In genomic region chr11:73464347-73464746, GRCh38 we compare ENCODE assay signal across 22 cellular contexts.
A peak's percentile ranks its signal among the peaks of the same experiment; 100 is the strongest.
DNase-seq lines count a peak whose midpoint lies in the region; ATAC-seq and TF ChIP-seq lines count a peak whose summit lies in the region.
"Had no signal": no experiment of that assay in that cellular context is flagged by ENCODE, and none has a peak within 500 bp of the region (broad histone marks: within the 10 kb centered on the region; RNA-seq: fewer than 3 reads in every experiment).

No MANE protein-coding gene starts in this region.

- H3K4me3 ChIP-seq in thyroid gland (replicated peaks in 1 of 3) = no peak overlapping the region
- H3K4me3 ChIP-seq: breast epithelium, K562, pancreas, sigmoid colon had no signal

- intact Hi-C loops in left cardiac atrium (cut with DNase I) = no loop called here
- intact Hi-C loops in thyroid gland (cut with DNase I) = no loop called here

- DNase-seq in NCI-H2227 (lab: John Stamatoyannopoulos, UW; ENCODE audit: unreplicated experiment) (peak; percentile 13), NCI-H2227 treated with DMSO at 0.1 percent for 48 hours (lab: John Stamatoyannopoulos, UW) (no peak), RPMI7951 (ENCODE audit: low read depth) (peak; percentile 3), left cardiac atrium (no peak), thyroid gland (peak; percentile 71 to 75), Kasumi-1 (lab: John Stamatoyannopoulos, UW) (no peak)
- DNase-seq: activated CD4-positive, alpha-beta memory T cell treated with anti-CD3 and anti-CD28 coated beads, Interleukin-2, amount 10 ng/mL, durations not matched to agents 7 days and 5 days; activated effector memory CD4-positive, alpha-beta T cell treated with anti-CD3 and anti-CD28 coated beads, Interleukin-2, amount 50 U/mL, for 16 hours; glutamatergic neuron; H9; left colon; NCI-H146; NCI-H524 treated with DMSO at 0.1 percent for 48 hours; nephron progenitor cell; pancreas; sigmoid colon; T1000 had no signal

- ATAC-seq in left cardiac atrium (peak; percentile 48 to 62), HG03442 (IDR thresholded peaks at IDR 0.05; ENCODE audit: unreplicated experiment) (no peak), HG02870 (IDR thresholded peaks at IDR 0.05; ENCODE audit: unreplicated experiment) (no peak)
- ATAC-seq: K562, left colon, pancreas, WTC11 had no signal

- no peaks in the 10 kb centered on the region for H3K9me3 ChIP-seq in thyroid gland
- H3K9me3 ChIP-seq: breast epithelium, pancreas, sigmoid colon had no signal

- H3K4me1 ChIP-seq in thyroid gland = peaks cover 59 to 86% of the 10 kb centered on the region in 2 donors
- H3K4me1 ChIP-seq: pancreas had no signal

- H3K27ac ChIP-seq in thyroid gland = peak overlapping the region; percentile 63 to 71 (median 69)
- H3K27ac ChIP-seq: breast epithelium, pancreas, sigmoid colon had no signal

- TF ChIP-seq CTCF in thyroid gland (IDR thresholded peaks at IDR 0.05) = no peak

- no peaks in the 10 kb centered on the region for H3K27me3 ChIP-seq in thyroid gland
- H3K27me3 ChIP-seq: breast epithelium, pancreas, sigmoid colon had no signal

- WGBS in thyroid gland, 2 donors = 28% methylated on average over 2 of the region's 2 CpGs

- TF ChIP-seq POLR2A in thyroid gland (IDR thresholded peaks at IDR 0.05) = no peak

- H3K36me3 ChIP-seq in thyroid gland = no peaks in the 10 kb centered on the region
- H3K36me3 ChIP-seq: breast epithelium, pancreas, sigmoid colon had no signal

Comparison
In these comparisons a context has a peak if more than half of its experiments do, and no peak if none do; other contexts are left out.
1. DNase-seq: peak in NCI-H2227 (single experiment), RPMI7951 (single experiment) and thyroid gland (2 of 2); none in NCI-H2227 treated with DMSO at 0.1 percent for 48 hours (single experiment), left cardiac atrium (single experiment) and Kasumi-1 (0 of 2).
2. ATAC-seq: peak in left cardiac atrium (2 of 2); none in HG03442 (single experiment) and HG02870 (single experiment).